Comparison of ENCODE assay signal across 8 cellular contexts in genomic region chr6:166626177-166627038, GRCh38. TPM values are rescaled to one million over a fixed set of nuclear protein-coding genes. Genes with fewer than 3 reads are reported as not detected.
DNase-seq lines count a peak whose midpoint lies in the region; ATAC-seq lines count a peak whose summit lies in the region.

No MANE protein-coding gene starts in this region.

- peaks cover 21% of the 10 kb centered on the region for H3K4me1 Mint-ChIP-seq in activated naive CD8-positive, alpha-beta T cell treated with anti-CD3 and anti-CD28 coated beads for 36 hours

- no peaks in the 10 kb centered on the region for H3K36me3 Mint-ChIP-seq in activated naive CD8-positive, alpha-beta T cell treated with anti-CD3 and anti-CD28 coated beads for 36 hours

- DNase-seq in GM03348 (ENCODE audit: low spot score) (peak; percentile 35), NCI-H748 treated with DMSO at 0.1 percent for 48 hours (lab: John Stamatoyannopoulos, UW) (peak; percentile 50), left ventricle myocardium superior (peak; percentile 56), renal cortical epithelial cell (ENCODE audit: low read depth) (peak; percentile 45), HT-29 (ENCODE audit: low spot score) (no peak)
- DNase-seq in activated naive CD8-positive, alpha-beta T cell treated with anti-CD3 and anti-CD28 coated beads for 36 hours: peak; percentile 18

- no peak overlapping the region for H3K27ac Mint-ChIP-seq in activated naive CD8-positive, alpha-beta T cell treated with anti-CD3 and anti-CD28 coated beads for 36 hours

- H3K4me3 Mint-ChIP-seq in activated naive CD8-positive, alpha-beta T cell treated with anti-CD3 and anti-CD28 coated beads for 36 hours: peak overlapping the region; percentile 75

- peak; percentile 4 for ATAC-seq in HG02884 (IDR thresholded peaks at IDR 0.05; ENCODE audit: unreplicated experiment)
- no peak for ATAC-seq in left ventricle myocardium superior
- ATAC-seq in GM18873 (IDR thresholded peaks at IDR 0.05; ENCODE audit: low FRiP score, unreplicated experiment): no peak

- intact Hi-C loops in left ventricle myocardium superior (cut with micrococcal nuclease): loop anchor here (10.0 kb wide), 1 partner anchor 72 kb away; no protein-coding TSS in a partner anchor

- H3K27me3 Mint-ChIP-seq in activated naive CD8-positive, alpha-beta T cell treated with anti-CD3 and anti-CD28 coated beads for 36 hours: peaks cover 63% of the 10 kb centered on the region

- no peaks in the 10 kb centered on the region for H3K9me3 Mint-ChIP-seq in activated naive CD8-positive, alpha-beta T cell treated with anti-CD3 and anti-CD28 coated beads for 36 hours

RNA-seq across cellular contexts. Expression of gene RPS6KA2, which starts 0.6 kb away (rescaled TPM):
- total RNA-seq in activated naive CD8-positive, alpha-beta T cell treated with anti-CD3 and anti-CD28 coated beads for 36 hours: 1 to 10 TPM; 3.8 to 4.2 TPM
- total RNA-seq in left ventricle myocardium superior (63.4 TPM), renal cortical epithelial cell (30.9 and 34.9 TPM in 2 replicates)
- total RNA-seq in HT-29 (2014; rRNA removed; shearing (Covaris generic)): 1.1 and 3.4 TPM in 2 replicates

RNA-seq across cellular contexts. Expression of gene RAMACL, which starts 39.9 kb away (rescaled TPM):
- total RNA-seq in activated naive CD8-positive, alpha-beta T cell treated with anti-CD3 and anti-CD28 coated beads for 36 hours: under 1 TPM; 0.21 to 0.22 TPM
- total RNA-seq in left ventricle myocardium superior: 0.67 TPM
- 0.35 and 0.75 TPM in 2 replicates for total RNA-seq in renal cortical epithelial cell
- 0.15 TPM in 1 of 2 replicates, not detected in the other for total RNA-seq in HT-29 (2014; rRNA removed; shearing (Covaris generic))
